Comparison of ENCODE assay signal across 19 cellular contexts in genomic region chr3:127802620-127803019, GRCh38.
"Had no signal": no experiment of that assay in that cellular context is flagged by ENCODE, and none has a peak within 500 bp of the region (broad histone marks: within the 10 kb centered on the region; RNA-seq: fewer than 3 reads in every experiment).

No MANE protein-coding gene starts in this region.

- H3K9me3 ChIP-seq: adrenal gland, esophagus muscularis mucosa, neutrophil, transverse colon, vagina had no signal

- DNase-seq: activated CD4-positive, alpha-beta T cell treated with anti-CD3 and anti-CD28 coated beads for 48 hours; activated CD8-positive, alpha-beta T cell treated with anti-CD3 and anti-CD28 coated beads for 36 hours; activated T-cell treated with anti-CD3 and anti-CD28 coated beads, Interleukin-2, amount 50 U/mL, for 48 hours; adrenal gland; foreskin fibroblast; naive thymus-derived CD8-positive, alpha-beta T cell; retina; stimulated activated CD4-positive, alpha-beta T cell treated with anti-CD3 and anti-CD28 coated beads, Interleukin-4, amount 100 ng/mL, for 4 hours; stimulated activated CD8-positive, alpha-beta memory T cell treated with anti-CD3 and anti-CD28 coated beads, Interleukin-4, amount 100 ng/mL, for 48 hours; stimulated activated naive CD4-positive, alpha-beta T cell treated with Interleukin-2 at 50 U/mL for 16 hours; transverse colon had no signal

- H3K27ac ChIP-seq: adrenal gland, cardiac muscle cell, neutrophil, transverse colon, vagina had no signal

- H3K36me3 ChIP-seq: adrenal gland, cardiac muscle cell, neutrophil, transverse colon, vagina had no signal

- FAIRE-seq: colon, endometrium, TTC549 had no signal

- H3K4me3 ChIP-seq: adrenal gland, cardiac muscle cell, esophagus muscularis mucosa, transverse colon, vagina had no signal

- H3K4me1 ChIP-seq: adrenal gland, vagina had no signal

- ATAC-seq: activated CD8-positive, alpha-beta T cell treated with anti-CD3 and anti-CD28 coated beads for 36 hours; naive thymus-derived CD8-positive, alpha-beta T cell; WTC11 had no signal

- H3K27me3 ChIP-seq: adrenal gland, cardiac muscle cell, esophagus muscularis mucosa, neutrophil, transverse colon, vagina had no signal
